Comparison of ENCODE assay signal across 14 cellular contexts in genomic region chr5:149310947-149311675, GRCh38. TPM values are rescaled to one million over a fixed set of nuclear protein-coding genes. Genes with fewer than 3 reads are reported as not detected.
DNase-seq lines count a peak whose midpoint lies in the region; ATAC-seq and TF ChIP-seq lines count a peak whose summit lies in the region.
"Had no signal": no experiment of that assay in that cellular context is flagged by ENCODE, and none has a peak within 500 bp of the region (broad histone marks: within the 10 kb centered on the region; RNA-seq: fewer than 3 reads in every experiment).

No MANE protein-coding gene starts in this region.

- intact Hi-C loops in Right ventricle myocardium superior (cut with DNase I): no loop called here
- intact Hi-C loops in cardiac septum (cut with DNase I): no loop called here
- intact Hi-C loops in left cardiac atrium (cut with DNase I): no loop called here
- intact Hi-C loops in aorta (cut with DNase I): loop anchor here in 1 of 2 donors (10.0 kb wide), 1 partner anchor 254 kb away; no protein-coding TSS in a partner anchor

- no peak for TF ChIP-seq CTCF in WERI-Rb-1 (IDR thresholded peaks at IDR 0.05; ENCODE audit: low read depth, low read length)
- no peak for TF ChIP-seq CTCF in upper lobe of left lung (IDR thresholded peaks at IDR 0.05)

- 44 to 55% methylated on average over 9 to 10 of the region's 10 CpGs for WGBS in upper lobe of left lung, 2 donors
- WGBS in aorta, 2 donors: 86 to 89% methylated on average over 10 of the region's 10 CpGs

- H3K4me3 ChIP-seq in WERI-Rb-1 (ENCODE audit: low read depth, low read length) (no peak overlapping the region), upper lobe of left lung (no peak overlapping the region), aorta (ENCODE audit: low read length in 2 of 2) (no peak overlapping the region)
- H3K4me3 ChIP-seq: skin epidermis had no signal

- H3K4me1 ChIP-seq in upper lobe of left lung (peaks cover 5 to 11% (median 9%) of the 10 kb centered on the region in 4 donors), aorta (ENCODE audit: control insufficient read depth in 1 of 2, insufficient read depth in 2 of 2, low read length in 2 of 2) (no peaks in the 10 kb centered on the region)

- DNase-seq in Right ventricle myocardium superior (peak; percentile 64), cardiac septum (ENCODE audit: low spot score) (no peak), WERI-Rb-1 (peak; percentile 87), left cardiac atrium (peak; percentile 85), upper lobe of left lung (no peak), foreskin melanocyte (no peak), aorta (no peak)
- no peak for DNase-seq in activated effector memory CD4-positive, alpha-beta T cell treated with anti-CD3 and anti-CD28 coated beads, Interleukin-2, amount 50 U/mL, for 16 hours
- DNase-seq: activated CD4-positive, CD25-positive, alpha-beta regulatory T cell; C1 segment of cervical spinal cord; NCI-H510A; stimulated activated naive CD8-positive, alpha-beta T cell treated with anti-CD3 and anti-CD28 coated beads, Interleukin-15, amount 100 ng/mL, for 72 hours had no signal

- no peak for ATAC-seq in Right ventricle myocardium superior (ENCODE audit: poor library complexity)
- peak; percentile 12 to 66 for ATAC-seq in left cardiac atrium
- no peak for ATAC-seq in upper lobe of left lung (ENCODE audit: low FRiP score in 2 of 2)
- no peak for ATAC-seq in aorta (ENCODE audit: low FRiP score)
- ATAC-seq: HCT116; stimulated activated naive CD8-positive, alpha-beta T cell treated with anti-CD3 and anti-CD28 coated beads, Interleukin-15, amount 100 ng/mL, for 72 hours had no signal

- peak in 1 of 4 donors; percentile 60 for TF ChIP-seq EP300 in upper lobe of left lung (IDR thresholded peaks at IDR 0.05)

- H3K27me3 ChIP-seq in WERI-Rb-1 (ENCODE audit: insufficient read depth, low read depth, severe bottlenecking) (peaks cover 18% of the 10 kb centered on the region), upper lobe of left lung (no peaks in the 10 kb centered on the region), aorta (ENCODE audit: control insufficient read depth in 1 of 2, insufficient read depth in 2 of 2, low read length in 1 of 2) (no peaks in the 10 kb centered on the region)

- no peaks in the 10 kb centered on the region for H3K9me3 ChIP-seq in WERI-Rb-1 (ENCODE audit: severe bottlenecking)
- no peaks in the 10 kb centered on the region for H3K9me3 ChIP-seq in upper lobe of left lung
- no peaks in the 10 kb centered on the region for H3K9me3 ChIP-seq in aorta (ENCODE audit: control insufficient read depth, low read length)

- H3K27ac ChIP-seq in WERI-Rb-1 (peak overlapping the region; percentile 56), upper lobe of left lung (peak overlapping the region in 3 of 4 donors; percentile 46 to 50 (median 47)), aorta (ENCODE audit: low read depth in 1 of 2, low read length in 2 of 2) (no peak overlapping the region)
- H3K27ac ChIP-seq: skin epidermis had no signal

- H3K36me3 ChIP-seq in WERI-Rb-1: no peaks in the 10 kb centered on the region
- H3K36me3 ChIP-seq in upper lobe of left lung: peaks cover 0 to 22% (median 1%) of the 10 kb centered on the region in 4 donors
- no peaks in the 10 kb centered on the region for H3K36me3 ChIP-seq in aorta (ENCODE audit: control insufficient read depth in 1 of 2, insufficient read depth in 2 of 2, low read length in 1 of 2)

- no peak for TF ChIP-seq POLR2A in upper lobe of left lung (IDR thresholded peaks at IDR 0.05)

RNA-seq across cellular contexts. Expression of gene GRPEL2, which starts 34.2 kb away (rescaled TPM):
- total RNA-seq in Right ventricle myocardium superior (9.0 TPM), cardiac septum (11.0 TPM), left cardiac atrium (10 to 100 TPM in 1 of 2 donors, 1 to 10 TPM in 1; 8.7 to 15.4 TPM), upper lobe of left lung (10 to 100 TPM in 4 of 6 donors, 1 to 10 TPM in 2; 7.3 to 22.1 (median 12.9) TPM), aorta (10 to 100 TPM; 11.4 to 12.9 TPM)
- 1 to 10 TPM; 1.6 to 3.7 TPM for polyA plus RNA-seq in aorta

RNA-seq across cellular contexts. Expression of gene AFAP1L1, which starts 39.5 kb away (rescaled TPM):
- total RNA-seq in Right ventricle myocardium superior: 42.2 TPM
- total RNA-seq in cardiac septum: 55.2 TPM
- total RNA-seq in left cardiac atrium: 10 to 100 TPM; 32.8 to 38.6 TPM
- total RNA-seq in upper lobe of left lung: 10 to 100 TPM; 15.1 to 40.8 (median 26.5) TPM
- 10 to 100 TPM; 12.3 to 27.9 TPM for total RNA-seq in aorta
- polyA plus RNA-seq in aorta: 1 to 10 TPM; 1.3 to 3.0 TPM

RNA-seq across cellular contexts. Expression of gene PCYOX1L, which starts 46.7 kb away (rescaled TPM):
- total RNA-seq in Right ventricle myocardium superior: 2.0 TPM
- total RNA-seq in cardiac septum: 4.3 TPM
- total RNA-seq in left cardiac atrium: 1 to 10 TPM; 5.2 to 5.4 TPM
- total RNA-seq in upper lobe of left lung: 10 to 100 TPM in 1 of 6 donors, 1 to 10 TPM in 5; 3.2 to 10.1 (median 5.0) TPM
- total RNA-seq in aorta: 1 to 10 TPM; 3.1 to 9.2 TPM
- 1 to 10 TPM; 3.1 to 5.3 TPM for polyA plus RNA-seq in aorta

Comparison
In these comparisons a context has a peak if more than half of its experiments do, and no peak if none do; other contexts are left out.
1. ATAC-seq: peak in left cardiac atrium (2 of 2); none in Right ventricle myocardium superior (single experiment), upper lobe of left lung (0 of 2) and aorta (single experiment).
2. DNase-seq: peak in Right ventricle myocardium superior (single experiment), WERI-Rb-1 (single experiment) and left cardiac atrium (single experiment); none in cardiac septum (single experiment), upper lobe of left lung (0 of 2), foreskin melanocyte (single experiment), aorta (0 of 2) and activated effector memory CD4-positive, alpha-beta T cell treated with anti-CD3 and anti-CD28 coated beads, Interleukin-2, amount 50 U/mL, for 16 hours (single experiment).
3. H3K27ac ChIP-seq: peak in WERI-Rb-1 (single experiment) and upper lobe of left lung (3 of 4); none in aorta (0 of 2).